Comparison of ENCODE assay signal across 15 cellular contexts in the genomic region with DNA sequence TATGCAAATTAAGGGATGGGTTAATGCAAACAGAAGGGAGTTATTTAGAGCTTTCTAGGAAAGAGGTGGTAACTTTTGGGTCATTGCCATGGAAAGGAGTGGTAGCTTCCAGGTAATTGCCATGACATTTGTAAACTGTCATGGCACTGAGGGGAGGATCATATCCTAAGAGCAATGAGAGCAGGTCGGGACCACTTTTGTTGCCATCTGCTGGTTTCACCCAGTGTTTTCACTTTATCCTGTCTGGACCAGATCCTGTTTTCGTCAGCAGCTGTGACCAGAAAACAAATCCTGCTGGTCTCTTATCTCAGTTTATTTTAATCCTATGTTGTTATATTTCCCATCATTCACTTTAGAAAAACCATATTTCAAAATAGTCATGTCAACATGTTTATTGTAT. TPM values are rescaled to one million over a fixed set of nuclear protein-coding genes. Genes with fewer than 3 reads are reported as not detected.
DNase-seq lines count a peak whose midpoint lies in the region; ATAC-seq and TF ChIP-seq lines count a peak whose summit lies in the region.
"Had no signal": no experiment of that assay in that cellular context is flagged by ENCODE, and none has a peak within 500 bp of the region (broad histone marks: within the 10 kb centered on the region; RNA-seq: fewer than 3 reads in every experiment).

No MANE protein-coding gene starts in this region.

- H3K36me3 ChIP-seq in H7 (replicated peaks; ENCODE audit: control insufficient read depth, insufficient read depth, low read length) (no peaks in the 10 kb centered on the region), PC-3 (ENCODE audit: low read depth, low read length) (no peaks in the 10 kb centered on the region), vagina (no peaks in the 10 kb centered on the region)

- DNase-seq in H7 (peak; percentile 34), NCI-H748 (lab: John Stamatoyannopoulos, UW; ENCODE audit: unreplicated experiment) (peak; percentile 30), choroid plexus epithelial cell (ENCODE audit: low read depth) (peak; percentile 50), CD1c-positive myeloid dendritic cell (ENCODE audit: extremely low spot score) (no peak), PC-3 (no peak), SKM-1 treated with dmso at 0.1 percent for 144 hours (lab: John Stamatoyannopoulos, UW; ENCODE audit: unreplicated experiment) (no peak), vagina (ENCODE audit: extremely low spot score in 2 of 2) (no peak)
- DNase-seq: activated CD4-positive, alpha-beta T cell treated with anti-CD3 and anti-CD28 coated beads, Interleukin-2, amount 10 ng/mL, durations not matched to agents 7 days and 5 days; activated T-cell treated with anti-CD3 and anti-CD28 coated beads, Interleukin-2, amount 50 U/mL, for 72 hours; DMS153; KBM-7; natural killer cell; NCI-H2029 had no signal

- no peak overlapping the region for H2AFZ ChIP-seq in PC-3 (ENCODE audit: low read length)

- TF ChIP-seq CTCF in C4-2B (conservative IDR thresholded peaks at IDR 0.05) (peak; percentile 17), choroid plexus epithelial cell (conservative IDR thresholded peaks at IDR 0.05; ENCODE audit: low read depth, low read length) (peak; percentile 43), PC-3 (conservative IDR thresholded peaks at IDR 0.05; ENCODE audit: low read depth, low read length) (no peak), vagina (IDR thresholded peaks at IDR 0.05) (no peak)

- H3K79me2 ChIP-seq in PC-3 (ENCODE audit: low read length) = no peaks in the 10 kb centered on the region

- no peak for TF ChIP-seq POLR2A in vagina (IDR thresholded peaks at IDR 0.05)

- H3K9ac ChIP-seq in PC-3 (ENCODE audit: low read length) = no peak overlapping the region

- H3F3A ChIP-seq in PC-3 (ENCODE audit: low read length, unreplicated experiment) = no peaks in the 10 kb centered on the region

- H3K27ac ChIP-seq in C4-2B (no peak overlapping the region), PC-3 (ENCODE audit: low read length) (no peak overlapping the region), vagina (no peak overlapping the region)
- H3K27ac ChIP-seq: RWPE1 had no signal

- no peaks in the 10 kb centered on the region for H4K20me1 ChIP-seq in PC-3 (ENCODE audit: low read length)

- BruUV-seq in PC-3 (replicated peaks; lab: Mats Ljungman, UMichigan) = no TSS peak

- ATAC-seq in PC-3 = no peak
- ATAC-seq: activated T-cell treated with anti-CD3 and anti-CD28 coated beads, Interleukin-2, amount 50 U/mL, for 72 hours; natural killer cell had no signal

- no peaks in the 10 kb centered on the region for H3K4me1 ChIP-seq in PC-3 (ENCODE audit: insufficient read depth, low read length)
- no peaks in the 10 kb centered on the region for H3K4me1 ChIP-seq in vagina

- no peaks in the 10 kb centered on the region for H3K9me3 ChIP-seq in PC-3 (ENCODE audit: low read length)
- no peaks in the 10 kb centered on the region for H3K9me3 ChIP-seq in vagina

- POLR2A ChIA-PET in PC-3 (lab: Charles Lee; ENCODE audit: unreplicated experiment) = no interaction called here

- no peak overlapping the region for H3K4me3 ChIP-seq in H7 (ENCODE audit: insufficient read depth, low read depth, low read length)
- H3K4me3 ChIP-seq in choroid plexus epithelial cell (ENCODE audit: low read depth, low read length) = no peak overlapping the region
- no peak overlapping the region for H3K4me3 ChIP-seq in PC-3 (ENCODE audit: low read length)
- no peak overlapping the region for H3K4me3 ChIP-seq in vagina

- intact Hi-C loops in PC-3 (cut with micrococcal nuclease) (no loop called here), vagina (cut with DNase I) (no loop called here)

- no peak overlapping the region for H3K4me2 ChIP-seq in PC-3 (ENCODE audit: low read length)

- CTCF ChIA-PET in PC-3 (lab: Charles Lee) = no interaction called here

- H3K9me2 ChIP-seq in PC-3 (replicated peaks; ENCODE audit: low read length) = no peaks in the 10 kb centered on the region

- H3K27me3 ChIP-seq in H7 (ENCODE audit: control insufficient read depth, insufficient read depth, low read length) (0 out of 2 replicates have a peak, but pooled peaks cover 2% of the 10 kb centered on the region), PC-3 (ENCODE audit: low read length) (no peaks in the 10 kb centered on the region), vagina (no peaks in the 10 kb centered on the region)

RNA-seq across cellular contexts. Expression of a gene that starts 0.9 kb away (rescaled TPM):
- not detected in 2 replicates for total RNA-seq in H7 (2014; rRNA removed; shearing (Covaris generic))
- total RNA-seq in PC-3 (2014; rRNA removed) = 0.51 TPM in 1 of 2 replicates, not detected in the other
- not detected for total RNA-seq in vagina
- total RNA-seq: natural killer cell had no signal

RNA-seq across cellular contexts. Expression of a gene that starts 8.8 kb away (rescaled TPM):
- 42.6 and 59.6 TPM in 2 replicates for total RNA-seq in H7 (2014; rRNA removed; shearing (Covaris generic))
- total RNA-seq in PC-3 (2014; rRNA removed) = 37.7 and 38.2 TPM in 2 replicates
- 20.4 TPM for total RNA-seq in vagina

Comparison
In these comparisons a context has a peak if more than half of its experiments do, and no peak if none do; other contexts are left out.
1. CTCF ChIP-seq: peak in C4-2B (single experiment) and choroid plexus epithelial cell (single experiment); none in PC-3 (single experiment) and vagina (0 of 3).
2. DNase-seq: peak in H7 (single experiment), NCI-H748 (single experiment) and choroid plexus epithelial cell (single experiment); none in CD1c-positive myeloid dendritic cell (single experiment), PC-3 (single experiment), SKM-1 treated with dmso at 0.1 percent for 144 hours (single experiment) and vagina (0 of 2).